ENCODE assay signal across 8 cellular contexts in genomic region chr5:71454913-71455312, GRCh38. TPM values are rescaled to one million over a fixed set of nuclear protein-coding genes. Genes with fewer than 3 reads are reported as not detected.
DNase-seq lines count a peak whose midpoint lies in the region; ATAC-seq, FAIRE-seq and TF ChIP-seq lines count a peak whose summit lies in the region.

No MANE protein-coding gene starts in this region.

- H3K27ac ChIP-seq in HepG2 (ENCODE audit: extremely low read length, insufficient read depth, low read length) (peak overlapping the region; percentile 81), thymus (ENCODE audit: low read depth) (no peak overlapping the region)

- peak overlapping the region; percentile 79 for H3K9ac ChIP-seq in HepG2 (ENCODE audit: insufficient read depth, low read depth, low read length)

- peaks cover 31% of the 10 kb centered on the region for H3K4me1 Mint-ChIP-seq in activated CD4-positive, alpha-beta T cell treated with anti-CD3 and anti-CD28 coated beads, Interleukin-2, amount 10 ng/mL, durations not matched to agents 7 days and 5 days
- H3K4me1 Mint-ChIP-seq in activated naive CD8-positive, alpha-beta T cell treated with anti-CD3 and anti-CD28 coated beads, Interleukin-2, amount 50 U/mL, for 24 hours, result peaks cover 26% of the 10 kb centered on the region

- H3K4me1 ChIP-seq in HepG2 (ENCODE audit: insufficient read depth, low read length), result peaks cover 32% of the 10 kb centered on the region
- H3K4me1 ChIP-seq in thymus (ENCODE audit: control insufficient read depth, insufficient read depth, low read length), result no peaks in the 10 kb centered on the region

- H3K9me3 Mint-ChIP-seq in activated CD4-positive, alpha-beta T cell treated with anti-CD3 and anti-CD28 coated beads, Interleukin-2, amount 10 ng/mL, durations not matched to agents 7 days and 5 days, result no peaks in the 10 kb centered on the region
- no peaks in the 10 kb centered on the region for H3K9me3 Mint-ChIP-seq in activated naive CD8-positive, alpha-beta T cell treated with anti-CD3 and anti-CD28 coated beads, Interleukin-2, amount 50 U/mL, for 24 hours

- H3K27ac Mint-ChIP-seq in activated CD4-positive, alpha-beta T cell treated with anti-CD3 and anti-CD28 coated beads, Interleukin-2, amount 10 ng/mL, durations not matched to agents 7 days and 5 days, result peak overlapping the region; percentile 100
- H3K27ac Mint-ChIP-seq in activated naive CD8-positive, alpha-beta T cell treated with anti-CD3 and anti-CD28 coated beads, Interleukin-2, amount 50 U/mL, for 24 hours, result peak overlapping the region; percentile 99

- DNase-seq in activated CD4-positive, alpha-beta T cell treated with anti-CD3 and anti-CD28 coated beads, Interleukin-2, amount 10 ng/mL, durations not matched to agents 7 days and 5 days, result no peak
- DNase-seq in activated CD4-positive, alpha-beta T cell treated with anti-CD3 and anti-CD28 coated beads, Interleukin-2, amount 50 U/mL, for 48 hours, result no peak
- no peak for DNase-seq in activated naive CD8-positive, alpha-beta T cell treated with anti-CD3 and anti-CD28 coated beads, Interleukin-2, amount 50 U/mL, for 24 hours
- DNase-seq in HepG2 (ENCODE audit: low spot score) (no peak), kidney tubule cell (ENCODE audit: low spot score) (no peak), NK-92 (lab: John Stamatoyannopoulos, UW; ENCODE audit: unreplicated experiment) (no peak)

- no peak for ATAC-seq in activated naive CD8-positive, alpha-beta T cell treated with anti-CD3 and anti-CD28 coated beads, Interleukin-2, amount 50 U/mL, for 24 hours
- no peak for ATAC-seq in HepG2
- ATAC-seq in GM21447 (IDR thresholded peaks at IDR 0.05; ENCODE audit: unreplicated experiment), result no peak

- FAIRE-seq in HepG2 (lab: Jason Lieb, UNC), result peak; percentile 26

- CTCF ChIA-PET in activated CD4-positive, alpha-beta T cell treated with anti-CD3 and anti-CD28 coated beads, Interleukin-2, amount 10 ng/mL, durations not matched to agents 7 days and 5 days (lab: Charles Lee), result interaction anchor here (0.6 to 1.2 kb wide), 2 partner anchors 20 to 31 kb away, joined by 3 read pairs; no protein-coding TSS in a partner anchor
- CTCF ChIA-PET in HepG2 (lab: Yijun Ruan, JAX; ENCODE audit: low intra/inter-chr PET ratio, low total read pairs), result interaction anchor here (0.9 kb wide), 1 partner anchor 303 kb away, joined by 3 read pairs; no protein-coding TSS in a partner anchor

- intact Hi-C loops in HepG2 (cut with micrococcal nuclease; ENCODE audit: unreplicated experiment), result no loop called here

- H2AFZ ChIP-seq in HepG2 (ENCODE audit: low read length), result peak overlapping the region; percentile 77

- peak overlapping the region; percentile 82 to 95 (median 83); a peak in 5 of 6 replicates for H3K4me3 ChIP-seq in HepG2 (replicated peaks in 1 of 3; ENCODE audit: insufficient read depth in 1 of 3, low read depth in 2 of 3, low read length in 3 of 3)
- H3K4me3 ChIP-seq in thymus (ENCODE audit: low read length), result peak overlapping the region; percentile 72

- TF ChIP-seq RAD21 in HepG2 (CRISPR knock-in tag; IDR thresholded peaks at IDR 0.05), result no peak

- POLR2A ChIA-PET in activated CD4-positive, alpha-beta T cell treated with anti-CD3 and anti-CD28 coated beads, Interleukin-2, amount 10 ng/mL, durations not matched to agents 7 days and 5 days (lab: Charles Lee), result no interaction called here
- POLR2A ChIA-PET in HepG2 (lab: Yijun Ruan, JAX), result interaction anchor here (0.6 to 1.4 kb wide), 3 partner anchors 10 to 133 kb away, joined by 3 to 4 read pairs (median 4); partner anchors contain the start of gene MCCC2

- H3K27me3 ChIP-seq in HepG2 (ENCODE audit: control insufficient read depth in 1 of 2, insufficient read depth in 2 of 2, low read length in 2 of 2) (peaks cover 0 to 13% of the 10 kb centered on the region in 2 experiments; a peak in 2 of 5 replicates), thymus (ENCODE audit: control insufficient read depth, insufficient read depth) (no peaks in the 10 kb centered on the region)

- TF ChIP-seq CTCF in HepG2 (CRISPR knock-in tag; IDR thresholded peaks at IDR 0.05), result no peak

- TF ChIP-seq EP300 in HepG2 (IDR thresholded peaks at IDR 0.05; ENCODE audit: low read depth in 2 of 2, low read length in 2 of 2) (no peak), HepG2 (CRISPR knock-in tag; IDR thresholded peaks at IDR 0.05; ENCODE audit: borderline replicate concordance) (no peak)

- H3K4me3 Mint-ChIP-seq in activated CD4-positive, alpha-beta T cell treated with anti-CD3 and anti-CD28 coated beads, Interleukin-2, amount 10 ng/mL, durations not matched to agents 7 days and 5 days, result peak overlapping the region; percentile 100
- H3K4me3 Mint-ChIP-seq in activated naive CD8-positive, alpha-beta T cell treated with anti-CD3 and anti-CD28 coated beads, Interleukin-2, amount 50 U/mL, for 24 hours, result peak overlapping the region; percentile 94

- H3K9me3 ChIP-seq in HepG2 (ENCODE audit: low read length), result no peaks in the 10 kb centered on the region
- H3K9me3 ChIP-seq in thymus (ENCODE audit: control insufficient read depth), result no peaks in the 10 kb centered on the region

- no TSS peak for BruUV-seq in HepG2 (replicated peaks; lab: Mats Ljungman, UMichigan)

- in situ Hi-C loops in HepG2 (cut with HindIII; ENCODE audit: extremely low pct_ligation_motif_present, low pct_unique_long_range_greater_than_20kb), result no loop called here

- WGBS in HepG2 (ENCODE audit: low lambda C conversion rate), result 65% methylated on average over 19 of the region's 19 CpGs
- WGBS in thymus, result 69% methylated on average over 19 of the region's 19 CpGs

- H3K27me3 Mint-ChIP-seq in activated CD4-positive, alpha-beta T cell treated with anti-CD3 and anti-CD28 coated beads, Interleukin-2, amount 10 ng/mL, durations not matched to agents 7 days and 5 days, result peaks cover 8% of the 10 kb centered on the region
- H3K27me3 Mint-ChIP-seq in activated naive CD8-positive, alpha-beta T cell treated with anti-CD3 and anti-CD28 coated beads, Interleukin-2, amount 50 U/mL, for 24 hours, result peaks cover 9% of the 10 kb centered on the region

- peak overlapping the region; percentile 76 for H3K4me2 ChIP-seq in HepG2 (ENCODE audit: low read depth, low read length)

- H3K36me3 ChIP-seq in HepG2 (replicated peaks in 1 of 2; ENCODE audit: control insufficient read depth in 1 of 2, insufficient read depth in 2 of 2, low read length in 2 of 2) (peaks cover 5 to 16% of the 10 kb centered on the region in 2 experiments), thymus (ENCODE audit: control insufficient read depth, insufficient read depth) (peaks cover 3% of the 10 kb centered on the region)

- TF ChIP-seq POLR2A in HepG2 (IDR thresholded peaks at IDR 0.05; ENCODE audit: insufficient read depth in 1 of 2, low read depth in 2 of 2, low read length in 2 of 2), result no peak

- peaks cover 16% of the 10 kb centered on the region for H3K36me3 Mint-ChIP-seq in activated CD4-positive, alpha-beta T cell treated with anti-CD3 and anti-CD28 coated beads, Interleukin-2, amount 10 ng/mL, durations not matched to agents 7 days and 5 days (ENCODE audit: low read depth)
- peaks cover 23% of the 10 kb centered on the region for H3K36me3 Mint-ChIP-seq in activated naive CD8-positive, alpha-beta T cell treated with anti-CD3 and anti-CD28 coated beads, Interleukin-2, amount 50 U/mL, for 24 hours (ENCODE audit: low read depth)

- peaks cover 33% of the 10 kb centered on the region for H3K79me2 ChIP-seq in HepG2 (ENCODE audit: insufficient read depth, low read length)

- H4K20me1 ChIP-seq in HepG2 (ENCODE audit: insufficient read depth, low read length), result peaks cover 3% of the 10 kb centered on the region

TF ChIP-seq in HepG2, 621 proteins besides CTCF, POLR2A, EP300 and RAD21 (continues in another document):
- TF ChIP-seq TMF1 (CRISPR knock-in tag; IDR thresholded peaks at IDR 0.05; ENCODE audit: low read depth) (no peak), ZNF558 (CRISPR knock-in tag; IDR thresholded peaks at IDR 0.05; ENCODE audit: borderline replicate concordance) (no peak)

RNA-seq across cellular contexts. Expression of gene BDP1, which starts 0.5 kb away (rescaled TPM):
- 10 to 100 TPM; 32.3 to 34.2 TPM for total RNA-seq in activated CD4-positive, alpha-beta T cell treated with anti-CD3 and anti-CD28 coated beads, Interleukin-2, amount 10 ng/mL, durations not matched to agents 7 days and 5 days
- total RNA-seq in HepG2 (2016; rRNA removed; fragmentation: Illumina TruSeq; extraction: Trizol), result 22.4 and 30.5 TPM in 2 replicates
- 4.5 and 5.1 TPM in 2 replicates for total RNA-seq in HepG2 (2016; cell fraction: cytosol; rRNA removed; fragmentation: Illumina TruSeq; extraction: Trizol; ENCODE audit: low read depth)
- total RNA-seq in HepG2 (2016; cell fraction: insoluble cytoplasmic fraction; rRNA removed; fragmentation: Illumina TruSeq; extraction: Trizol), result 21.4 and 29.0 TPM in 2 replicates
- total RNA-seq in HepG2 (2016; cell fraction: membrane; rRNA removed; fragmentation: Illumina TruSeq; extraction: Trizol), result 7.2 and 8.7 TPM in 2 replicates
- total RNA-seq in HepG2 (2016; cell fraction: nucleus; rRNA removed; fragmentation: Illumina TruSeq; extraction: Trizol), result 38.9 and 39.1 TPM in 2 replicates
- polyA plus RNA-seq in HepG2 (2011; rRNA removed) (8.6 and 10.2 TPM in 2 replicates), thymus (17.1 TPM)
- 3.0 and 5.4 TPM in 2 replicates for polyA plus RNA-seq in HepG2 (2011; cell fraction: cytosol; rRNA removed)
- 9.1 and 9.7 TPM in 2 replicates for polyA plus RNA-seq in HepG2 (2011; cell fraction: nucleus; rRNA removed)
- 9.9 and 11.2 TPM in 2 replicates for polyA plus RNA-seq in HepG2 (2012)
- polyA plus RNA-seq in HepG2 (2016; cell fraction: cytosol; fragmentation: Illumina TruSeq; extraction: Trizol; ENCODE audit: low read depth), result 0.54 and 0.57 TPM in 2 replicates
- polyA plus RNA-seq in HepG2 (2016; cell fraction: insoluble cytoplasmic fraction; fragmentation: Illumina TruSeq; extraction: Trizol; ENCODE audit: low read depth), result 15.8 and 16.9 TPM in 2 replicates
- polyA plus RNA-seq in HepG2 (2016; cell fraction: membrane; fragmentation: Illumina TruSeq; extraction: Trizol; ENCODE audit: low read depth), result 1.6 and 1.8 TPM in 2 replicates
- 32.7 and 34.2 TPM in 2 replicates for polyA plus RNA-seq in HepG2 (2016; cell fraction: nucleus; fragmentation: Illumina TruSeq; extraction: Trizol; ENCODE audit: insufficient read depth, low read depth)
- polyA minus RNA-seq in HepG2 (2011; rRNA and poly(A)+ RNA removed; ENCODE audit: low replicate concordance), result 9.6 and 16.3 TPM in 2 replicates
- 10.8 and 13.7 TPM in 2 replicates for polyA minus RNA-seq in HepG2 (2011; cell fraction: cytosol; rRNA and poly(A)+ RNA removed)
- polyA minus RNA-seq in HepG2 (2011; cell fraction: nucleus; rRNA and poly(A)+ RNA removed), result 38.8 and 42.8 TPM in 2 replicates
